9 cellular contexts compared by ENCODE assay signal in genomic region chr13:45700971-45701900, GRCh38. TPM values are rescaled to one million over a fixed set of nuclear protein-coding genes. Genes with fewer than 3 reads are reported as not detected.
DNase-seq lines count a peak whose midpoint lies in the region; ATAC-seq and TF ChIP-seq lines count a peak whose summit lies in the region.
"Had no signal": no experiment of that assay in that cellular context is flagged by ENCODE, and none has a peak within 500 bp of the region (broad histone marks: within the 10 kb centered on the region; RNA-seq: fewer than 3 reads in every experiment).

No MANE protein-coding gene starts in this region.

- no peaks in the 10 kb centered on the region for H3K79me2 ChIP-seq in OCI-LY1 (ENCODE audit: insufficient read depth, low read length)

- no peaks in the 10 kb centered on the region for H3K36me3 ChIP-seq in OCI-LY1 (ENCODE audit: insufficient read depth, low read length)
- no peaks in the 10 kb centered on the region for H3K36me3 ChIP-seq in adrenal gland (replicated peaks in 1 of 2)
- H3K36me3 ChIP-seq in sigmoid colon: no peaks in the 10 kb centered on the region
- H3K36me3 ChIP-seq: suprapubic skin had no signal

- peak; percentile 59 for TF ChIP-seq CTCF in GM10266 (IDR thresholded peaks at IDR 0.05; ENCODE audit: control insufficient read depth, insufficient read depth, low read depth, missing control alignments)
- TF ChIP-seq CTCF in OCI-LY1 (IDR thresholded peaks at IDR 0.05; ENCODE audit: low read length): peak; percentile 19; the same call in 1 of the 2 replicates
- no peak for TF ChIP-seq CTCF in adrenal gland (IDR thresholded peaks at IDR 0.05)
- no peak for TF ChIP-seq CTCF in sigmoid colon (IDR thresholded peaks at IDR 0.05)

- in situ Hi-C loops in GM18951 (cut with MboI; ENCODE audit: low sequenced_read_pairs, unreplicated experiment): no loop called here

- H4K20me1 ChIP-seq in OCI-LY1 (ENCODE audit: insufficient read depth, low read length): no peaks in the 10 kb centered on the region

- TF ChIP-seq EP300 in sigmoid colon (IDR thresholded peaks at IDR 0.05): no peak

- no peaks in the 10 kb centered on the region for H3F3A ChIP-seq in OCI-LY1 (ENCODE audit: insufficient read depth, low read length)

- no peak overlapping the region for H3K4me2 ChIP-seq in OCI-LY1 (ENCODE audit: low read length)

- no peak overlapping the region for H3K27ac ChIP-seq in OCI-LY1 (ENCODE audit: low read depth, low read length, poor library complexity, severe bottlenecking)
- H3K27ac ChIP-seq in adrenal gland: no peak overlapping the region
- no peak overlapping the region for H3K27ac ChIP-seq in sigmoid colon
- H3K27ac ChIP-seq: suprapubic skin had no signal

- H3K9me3 ChIP-seq in OCI-LY1 (ENCODE audit: low read length): no peaks in the 10 kb centered on the region
- H3K9me3 ChIP-seq in adrenal gland (replicated peaks in 1 of 3): no peaks in the 10 kb centered on the region
- H3K9me3 ChIP-seq in sigmoid colon: no peaks in the 10 kb centered on the region
- H3K9me3 ChIP-seq: suprapubic skin had no signal

- ATAC-seq in HG02763 (IDR thresholded peaks at IDR 0.05; ENCODE audit: unreplicated experiment): peak; percentile 67

- peak; percentile 52 for DNase-seq in GM10266 (ENCODE audit: extremely low spot score)
- no peak for DNase-seq in SKM-1 (lab: John Stamatoyannopoulos, UW; ENCODE audit: unreplicated experiment)
- no peak for DNase-seq in NCI-H2227 treated with DMSO at 0.1 percent for 48 hours (lab: John Stamatoyannopoulos, UW)
- DNase-seq in adrenal gland: no peak
- no peak for DNase-seq in sigmoid colon

- H2AFZ ChIP-seq in OCI-LY1 (ENCODE audit: low read length): no peak overlapping the region

- H3K9ac ChIP-seq in OCI-LY1 (ENCODE audit: low read length): no peak overlapping the region

- intact Hi-C loops in adrenal gland (cut with DNase I) (no loop called here), sigmoid colon (cut with DNase I) (no loop called here)

- TF ChIP-seq POLR2A in GM18951 (IDR thresholded peaks at IDR 0.05; ENCODE audit: extremely low read depth, insufficient read depth, insufficient read length) (peak; percentile 63), adrenal gland (IDR thresholded peaks at IDR 0.05) (no peak), sigmoid colon (IDR thresholded peaks at IDR 0.05) (no peak)

- H3K27me3 ChIP-seq in OCI-LY1 (ENCODE audit: insufficient read depth, low read length) (no peaks in the 10 kb centered on the region), adrenal gland (no peaks in the 10 kb centered on the region), sigmoid colon (no peaks in the 10 kb centered on the region)
- H3K27me3 ChIP-seq: suprapubic skin had no signal

- H3K4me1 ChIP-seq in OCI-LY1 (ENCODE audit: insufficient read depth, low read length, severe bottlenecking): no peaks in the 10 kb centered on the region
- H3K4me1 ChIP-seq in adrenal gland (replicated peaks in 1 of 2): no peaks in the 10 kb centered on the region
- no peaks in the 10 kb centered on the region for H3K4me1 ChIP-seq in sigmoid colon
- H3K4me1 ChIP-seq: suprapubic skin had no signal

- no peaks in the 10 kb centered on the region for H3K9me2 ChIP-seq in OCI-LY1 (ENCODE audit: low read depth, low read length)

- no peak overlapping the region for H3K4me3 ChIP-seq in OCI-LY1 (ENCODE audit: low read depth, low read length, poor library complexity, severe bottlenecking)
- no peak overlapping the region for H3K4me3 ChIP-seq in adrenal gland
- H3K4me3 ChIP-seq in sigmoid colon: no peak overlapping the region
- H3K4me3 ChIP-seq: suprapubic skin had no signal

- WGBS in adrenal gland, 4 donors: 56 to 68% (median 64%) methylated on average over 4 of the region's 4 CpGs
- 53 to 66% methylated on average over 4 of the region's 4 CpGs for whole genome bisulfite sequencing in sigmoid colon, 2 donors

RNA-seq across cellular contexts. Expression of gene CBY2, which starts 0.9 kb away (rescaled TPM):
- total RNA-seq in adrenal gland (not detected), sigmoid colon (not detected)
- polyA plus RNA-seq in adrenal gland (not detected), sigmoid colon (not detected)

Comparison
In these comparisons a context has a peak if more than half of its experiments do, and no peak if none do; other contexts are left out.
1. CTCF ChIP-seq: peak in GM10266 (single experiment) and OCI-LY1 (single experiment); none in adrenal gland (0 of 6) and sigmoid colon (0 of 4).